In the genomic region with DNA sequence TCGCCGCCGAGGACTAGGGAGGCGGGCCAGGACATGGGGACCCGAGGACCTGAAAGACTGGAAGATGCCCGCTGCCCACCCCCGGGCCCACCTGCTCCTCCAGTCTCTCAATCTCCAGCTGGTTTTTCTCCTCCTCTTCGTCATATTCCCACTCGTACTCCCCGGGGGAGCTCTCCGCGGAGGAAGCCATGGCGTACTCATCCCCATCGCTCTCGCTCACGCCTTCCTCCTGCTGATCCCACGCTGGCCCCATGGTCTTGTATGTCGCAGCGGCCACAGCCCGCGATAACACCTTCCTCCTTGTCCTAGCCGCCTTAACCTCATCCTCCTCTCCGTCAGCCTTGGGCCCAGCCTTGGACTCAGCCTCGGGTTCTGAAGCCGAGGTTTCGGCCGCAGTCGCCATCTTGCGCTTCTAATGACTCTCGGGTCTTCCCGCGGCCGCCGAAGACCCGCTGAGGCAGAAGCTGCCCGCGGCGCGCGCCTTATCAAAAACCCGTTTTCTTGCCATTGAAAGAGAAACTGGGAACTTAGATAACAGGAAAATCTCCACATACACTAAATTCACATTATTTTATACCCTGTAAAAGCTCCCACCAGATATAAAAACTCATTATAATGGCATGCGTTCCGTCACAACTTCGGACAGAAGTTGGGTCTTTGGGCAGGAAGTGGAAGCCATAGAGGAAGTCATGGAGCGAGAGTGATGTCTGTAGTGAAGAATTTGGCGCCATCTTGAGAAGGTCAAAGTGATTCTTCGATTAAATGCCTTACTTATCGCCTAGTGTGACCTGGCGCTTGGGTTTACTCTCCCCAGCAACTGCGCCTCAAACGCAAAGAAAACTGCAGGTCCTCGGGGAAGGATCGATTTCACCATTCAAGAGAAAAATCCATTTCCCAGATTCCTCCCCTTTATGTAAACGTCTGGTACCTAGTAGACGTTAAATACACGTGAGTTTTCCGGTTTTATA, we compare ENCODE assay signal across 8 cellular contexts. TPM values are rescaled to one million over a fixed set of nuclear protein-coding genes. Genes with fewer than 3 reads are reported as not detected.
DNase-seq lines count a peak whose midpoint lies in the region; ATAC-seq and TF ChIP-seq lines count a peak whose summit lies in the region.

SART3 (minus strand) TSS at position 422 of the 968 bp plus-strand sequence; CDS start at position 403, 19 bp downstream.

- H3K36me3 ChIP-seq in adrenal gland (replicated peaks in 1 of 2) (peaks cover 0 to 21% of the 10 kb centered on the region in 2 donors), heart right ventricle (peaks cover 0 to 45% (median 18%) of the 10 kb centered on the region in 9 donors), transverse colon (peaks cover 0 to 20% (median 9%) of the 10 kb centered on the region in 4 donors)

- no peak for TF ChIP-seq CTCF in GM12875 (IDR thresholded peaks at IDR 0.05; ENCODE audit: borderline replicate concordance, insufficient read depth, low read depth, low read length)
- no peak for TF ChIP-seq CTCF in adrenal gland (IDR thresholded peaks at IDR 0.05)
- no peak for TF ChIP-seq CTCF in heart right ventricle (IDR thresholded peaks at IDR 0.05)
- no peak for TF ChIP-seq CTCF in transverse colon (IDR thresholded peaks at IDR 0.05)

- peaks cover 20 to 68% of the 10 kb centered on the region in 2 donors for H3K4me1 ChIP-seq in adrenal gland (replicated peaks in 1 of 2)
- peaks cover 5 to 81% (median 72%) of the 10 kb centered on the region in 9 donors for H3K4me1 ChIP-seq in heart right ventricle
- H3K4me1 ChIP-seq in transverse colon, result peaks cover 19 to 65% (median 45%) of the 10 kb centered on the region in 4 donors

- TF ChIP-seq POLR2A in adrenal gland (IDR thresholded peaks at IDR 0.05), result peak; percentile 37 to 52
- TF ChIP-seq POLR2A in transverse colon (IDR thresholded peaks at IDR 0.05), result peak; percentile 67

- peak within 1 kb of the TSS; percentile 75 for H3K4me3 ChIP-seq in GM12875 (ENCODE audit: low read depth, low read length)
- peak within 1 kb of the TSS; percentile 71 to 97 (median 83) for H3K4me3 ChIP-seq in adrenal gland
- peak within 1 kb of the TSS; percentile 57 to 99 (median 88) for H3K4me3 ChIP-seq in heart right ventricle
- H3K4me3 ChIP-seq in transverse colon, result peak within 1 kb of the TSS; percentile 71 to 97 (median 86)

- intact Hi-C loops in adrenal gland (cut with DNase I), result loop anchor here in 1 of 2 donors (10.0 kb wide), 1 partner anchor 234 kb away; no protein-coding TSS in a partner anchor
- intact Hi-C loops in heart right ventricle (cut with DNase I), result loop anchor here in 9 of 10 donors (5.0 to 10.0 kb wide), 9 partner anchors 171 to 534 kb away; partner anchors contain the start of genes ALKBH2 (in 5 of the 9), SSH1 (in 4 of the 9), CORO1C (in 2 of the 9) and UNG (in 1 of the 9)
- intact Hi-C loops in transverse colon (cut with DNase I; ENCODE audit: low total_unique reads), result loop anchor here (2.0 to 10.0 kb wide), 4 partner anchors 56 to 1606 kb away; partner anchors contain the start of genes TMEM263 and USP30

- H3K9me3 ChIP-seq in adrenal gland (replicated peaks in 1 of 3) (no peaks in the 10 kb centered on the region), heart right ventricle (no peaks in the 10 kb centered on the region), transverse colon (no peaks in the 10 kb centered on the region)

- H3K27ac ChIP-seq in adrenal gland, result peak within 1 kb of the TSS; percentile 90 to 98 (median 94)
- H3K27ac ChIP-seq in heart right ventricle, result peak within 1 kb of the TSS; percentile 78 to 97 (median 92)
- peak within 1 kb of the TSS; percentile 90 to 98 (median 96) for H3K27ac ChIP-seq in transverse colon

- no peaks in the 10 kb centered on the region for H3K27me3 ChIP-seq in adrenal gland
- H3K27me3 ChIP-seq in heart right ventricle, result no peaks in the 10 kb centered on the region
- no peaks in the 10 kb centered on the region for H3K27me3 ChIP-seq in transverse colon

- 0 to 1% (median 0%) methylated on average over 49 to 57 of the region's 57 CpGs for WGBS in adrenal gland, 4 donors
- 0% methylated on average over 57 of the region's 57 CpGs for WGBS in heart right ventricle, 2 donors
- 0 to 1% methylated on average over 13 to 56 of the region's 57 CpGs for WGBS in transverse colon (ENCODE audit: low coverage in 1 of 2), 2 donors

- peak; percentile 72 for DNase-seq in NCI-H1436 treated with DMSO at 0.1 percent for 48 hours (lab: John Stamatoyannopoulos, UW)
- peak; percentile 53 to 91 (median 72) for DNase-seq in T-helper 1 cell
- DNase-seq in adrenal gland, result peak; percentile 77 to 83 (median 79)
- DNase-seq in heart right ventricle, result peak; percentile 82 to 86
- peak; percentile 96 for DNase-seq in pons (ENCODE audit: low spot score)
- DNase-seq in transverse colon, result peak; percentile 81

- in situ Hi-C loops in transverse colon (cut with MboI; ENCODE audit: low pct_ligation_motif_present in 1 of 4, low pct_unique_long_range_greater_than_20kb in 1 of 4, low sequenced_read_pairs in 3 of 4), result loop anchor here in 3 of 4 donors (10.0 to 25.0 kb wide), 3 partner anchors 54 to 526 kb away; partner anchors contain the start of genes ALKBH2 (in 2 of the 3) and UNG (in 2 of the 3)

- peak; percentile 27 for ATAC-seq in HG02763 (IDR thresholded peaks at IDR 0.05; ENCODE audit: unreplicated experiment)
- peak; percentile 48 to 86 (median 74) for ATAC-seq in heart right ventricle

- no peak for TF ChIP-seq EP300 in transverse colon (IDR thresholded peaks at IDR 0.05; ENCODE audit: low read depth)

RNA-seq across cellular contexts. Expression of gene SART3, which starts in this region (rescaled TPM):
- total RNA-seq in adrenal gland (10 to 100 TPM; 34.2 to 79.3 (median 46.8) TPM), heart right ventricle (10 to 100 TPM; 20.7 to 38.0 (median 25.2) TPM), transverse colon (100 to 1,000 TPM in 1 of 4 donors, 10 to 100 TPM in 3; 25.3 to 177 (median 77.4) TPM)
- polyA plus RNA-seq in adrenal gland (10 to 100 TPM; 27.5 to 30.8 (median 30.1) TPM), heart right ventricle (10 to 100 TPM; 13.5 to 18.3 TPM)

Comparison
In these comparisons a context has a peak if more than half of its experiments do, and no peak if none do; other contexts are left out.
1. Peak in every context shown above with its lines: DNase-seq, ATAC-seq, H3K4me3 ChIP-seq and H3K27ac ChIP-seq.